Comparison of ENCODE assay signal across 1 cellular context in the genomic region with DNA sequence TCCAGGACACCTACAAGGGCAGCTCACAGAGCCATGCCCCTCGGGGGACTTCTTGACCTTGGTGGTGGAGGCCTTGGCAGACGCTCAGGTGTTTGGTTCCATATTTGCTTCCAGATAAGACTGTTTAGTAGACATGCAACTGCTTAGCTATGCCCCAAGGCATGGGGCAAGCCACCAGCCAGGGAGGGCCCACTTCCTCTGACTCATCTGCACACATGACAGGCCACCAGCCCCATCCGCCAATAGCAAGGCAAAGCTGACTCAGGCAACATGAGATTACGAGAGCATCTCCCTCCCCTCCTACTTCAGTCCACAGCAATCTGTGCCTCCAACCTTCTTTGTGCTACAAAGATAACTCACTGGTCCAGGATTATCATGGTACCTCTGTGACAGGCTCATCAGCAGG.
TF ChIP-seq lines count a peak whose summit lies in the region.

No MANE protein-coding gene starts in this region.

TF ChIP-seq in HepG2, 621 proteins besides CTCF, POLR2A, EP300 and RAD21 (continued from another document):
- TF ChIP-seq, protein P1, sequence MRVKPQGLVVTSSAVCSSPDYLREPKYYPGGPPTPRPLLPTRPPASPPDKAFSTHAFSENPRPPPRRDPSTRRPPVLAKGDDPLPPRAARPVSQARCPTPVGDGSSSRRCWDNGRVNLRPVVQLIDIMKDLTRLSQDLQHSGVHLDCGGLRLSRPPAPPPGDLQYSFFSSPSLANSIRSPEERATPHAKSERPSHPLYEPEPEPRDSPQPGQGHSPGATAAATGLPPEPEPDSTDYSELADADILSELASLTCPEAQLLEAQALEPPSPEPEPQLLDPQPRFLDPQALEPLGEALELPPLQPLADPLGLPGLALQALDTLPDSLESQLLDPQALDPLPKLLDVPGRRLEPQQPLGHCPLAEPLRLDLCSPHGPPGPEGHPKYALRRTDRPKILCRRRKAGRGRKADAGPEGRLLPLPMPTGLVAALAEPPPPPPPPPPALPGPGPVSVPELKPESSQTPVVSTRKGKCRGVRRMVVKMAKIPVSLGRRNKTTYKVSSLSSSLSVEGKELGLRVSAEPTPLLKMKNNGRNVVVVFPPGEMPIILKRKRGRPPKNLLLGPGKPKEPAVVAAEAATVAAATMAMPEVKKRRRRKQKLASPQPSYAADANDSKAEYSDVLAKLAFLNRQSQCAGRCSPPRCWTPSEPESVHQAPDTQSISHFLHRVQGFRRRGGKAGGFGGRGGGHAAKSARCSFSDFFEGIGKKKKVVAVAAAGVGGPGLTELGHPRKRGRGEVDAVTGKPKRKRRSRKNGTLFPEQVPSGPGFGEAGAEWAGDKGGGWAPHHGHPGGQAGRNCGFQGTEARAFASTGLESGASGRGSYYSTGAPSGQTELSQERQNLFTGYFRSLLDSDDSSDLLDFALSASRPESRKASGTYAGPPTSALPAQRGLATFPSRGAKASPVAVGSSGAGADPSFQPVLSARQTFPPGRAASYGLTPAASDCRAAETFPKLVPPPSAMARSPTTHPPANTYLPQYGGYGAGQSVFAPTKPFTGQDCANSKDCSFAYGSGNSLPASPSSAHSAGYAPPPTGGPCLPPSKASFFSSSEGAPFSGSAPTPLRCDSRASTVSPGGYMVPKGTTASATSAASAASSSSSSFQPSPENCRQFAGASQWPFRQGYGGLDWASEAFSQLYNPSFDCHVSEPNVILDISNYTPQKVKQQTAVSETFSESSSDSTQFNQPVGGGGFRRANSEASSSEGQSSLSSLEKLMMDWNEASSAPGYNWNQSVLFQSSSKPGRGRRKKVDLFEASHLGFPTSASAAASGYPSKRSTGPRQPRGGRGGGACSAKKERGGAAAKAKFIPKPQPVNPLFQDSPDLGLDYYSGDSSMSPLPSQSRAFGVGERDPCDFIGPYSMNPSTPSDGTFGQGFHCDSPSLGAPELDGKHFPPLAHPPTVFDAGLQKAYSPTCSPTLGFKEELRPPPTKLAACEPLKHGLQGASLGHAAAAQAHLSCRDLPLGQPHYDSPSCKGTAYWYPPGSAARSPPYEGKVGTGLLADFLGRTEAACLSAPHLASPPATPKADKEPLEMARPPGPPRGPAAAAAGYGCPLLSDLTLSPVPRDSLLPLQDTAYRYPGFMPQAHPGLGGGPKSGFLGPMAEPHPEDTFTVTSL (CRISPR knock-in tag; IDR thresholded peaks at IDR 0.05; ENCODE audit: borderline replicate concordance) = no peak
- TF ChIP-seq, protein P2, sequence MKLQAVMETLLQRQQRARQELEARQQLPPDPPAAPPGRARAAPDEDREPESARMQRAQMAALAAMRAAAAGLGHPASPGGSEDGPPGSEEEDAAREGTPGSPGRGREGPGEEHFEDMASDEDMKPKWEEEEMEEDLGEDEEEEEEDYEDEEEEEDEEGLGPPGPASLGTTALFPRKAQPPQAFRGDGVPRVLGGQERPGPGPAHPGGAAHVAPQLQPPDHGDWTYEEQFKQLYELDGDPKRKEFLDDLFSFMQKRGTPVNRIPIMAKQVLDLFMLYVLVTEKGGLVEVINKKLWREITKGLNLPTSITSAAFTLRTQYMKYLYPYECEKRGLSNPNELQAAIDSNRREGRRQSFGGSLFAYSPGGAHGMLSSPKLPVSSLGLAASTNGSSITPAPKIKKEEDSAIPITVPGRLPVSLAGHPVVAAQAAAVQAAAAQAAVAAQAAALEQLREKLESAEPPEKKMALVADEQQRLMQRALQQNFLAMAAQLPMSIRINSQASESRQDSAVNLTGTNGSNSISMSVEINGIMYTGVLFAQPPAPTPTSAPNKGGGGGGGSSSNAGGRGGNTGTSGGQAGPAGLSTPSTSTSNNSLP (IDR thresholded peaks at IDR 0.05; ENCODE audit: low read depth, low read length) = no peak
- TF ChIP-seq ZNF564 (CRISPR knock-in tag; IDR thresholded peaks at IDR 0.05) (no peak), ZNF101 (CRISPR knock-in tag; IDR thresholded peaks at IDR 0.05; ENCODE audit: borderline replicate concordance, low read depth) (no peak), MLLT10 (CRISPR knock-in tag; IDR thresholded peaks at IDR 0.05) (no peak)
- TF ChIP-seq, protein P3, sequence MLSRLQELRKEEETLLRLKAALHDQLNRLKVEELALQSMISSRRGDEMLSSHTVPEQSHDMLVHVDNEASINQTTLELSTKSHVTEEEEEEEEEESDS (CRISPR knock-in tag; IDR thresholded peaks at IDR 0.05; ENCODE audit: borderline replicate concordance) = no peak
- TF ChIP-seq, protein P4, sequence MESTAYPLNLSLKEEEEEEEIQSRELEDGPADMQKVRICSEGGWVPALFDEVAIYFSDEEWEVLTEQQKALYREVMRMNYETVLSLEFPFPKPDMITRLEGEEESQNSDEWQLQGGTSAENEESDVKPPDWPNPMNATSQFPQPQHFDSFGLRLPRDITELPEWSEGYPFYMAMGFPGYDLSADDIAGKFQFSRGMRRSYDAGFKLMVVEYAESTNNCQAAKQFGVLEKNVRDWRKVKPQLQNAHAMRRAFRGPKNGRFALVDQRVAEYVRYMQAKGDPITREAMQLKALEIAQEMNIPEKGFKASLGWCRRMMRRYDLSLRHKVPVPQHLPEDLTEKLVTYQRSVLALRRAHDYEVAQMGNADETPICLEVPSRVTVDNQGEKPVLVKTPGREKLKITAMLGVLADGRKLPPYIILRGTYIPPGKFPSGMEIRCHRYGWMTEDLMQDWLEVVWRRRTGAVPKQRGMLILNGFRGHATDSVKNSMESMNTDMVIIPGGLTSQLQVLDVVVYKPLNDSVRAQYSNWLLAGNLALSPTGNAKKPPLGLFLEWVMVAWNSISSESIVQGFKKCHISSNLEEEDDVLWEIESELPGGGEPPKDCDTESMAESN (CRISPR knock-in tag; conservative IDR thresholded peaks at IDR 0.05) = no peak
